Comparison of ENCODE assay signal across 8 cellular contexts in the genomic region with DNA sequence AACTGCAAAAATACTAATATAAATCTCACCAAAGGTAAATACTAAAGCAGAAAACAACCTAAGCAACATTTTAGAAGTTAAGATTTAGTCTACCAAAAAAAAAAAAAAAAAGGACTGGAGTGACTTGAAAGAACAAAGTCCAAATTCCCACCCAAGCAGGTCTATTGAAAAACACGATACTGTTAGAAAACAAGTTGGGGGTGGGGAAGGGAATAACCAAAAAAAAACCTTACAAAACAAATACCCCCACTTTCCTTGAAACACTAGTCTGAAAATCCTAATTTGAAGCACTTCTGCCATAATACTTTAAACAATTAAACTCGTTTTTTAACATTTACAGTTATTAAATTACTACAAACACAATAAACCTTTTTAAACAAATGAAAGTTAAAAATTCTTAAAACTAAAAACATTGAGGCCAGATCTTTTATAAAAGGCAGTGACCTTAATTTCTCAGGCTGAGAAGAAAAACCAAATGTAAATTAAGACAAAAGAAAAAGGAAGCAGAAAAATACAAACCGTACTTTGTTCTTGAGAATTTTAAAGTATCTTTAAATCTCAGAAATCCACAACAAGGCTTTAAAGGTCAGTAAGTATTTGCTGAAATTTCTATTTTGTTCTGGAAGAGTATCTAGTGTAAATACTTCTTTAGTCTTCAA.
DNase-seq lines count a peak whose midpoint lies in the region; ATAC-seq and TF ChIP-seq lines count a peak whose summit lies in the region.

No MANE protein-coding gene starts in this region.

- no peaks in the 10 kb centered on the region for H3K9me3 Mint-ChIP-seq in activated naive CD8-positive, alpha-beta T cell treated with anti-CD3 and anti-CD28 coated beads, Interleukin-2, amount 10 ng/mL, durations not matched to agents 7 days and 5 days

- POLR2A ChIA-PET in activated naive CD8-positive, alpha-beta T cell treated with anti-CD3 and anti-CD28 coated beads, Interleukin-2, amount 10 ng/mL, durations not matched to agents 7 days and 5 days (lab: Charles Lee), result interaction anchor here (0.6 to 3.7 kb wide), 25 partner anchors 12 to 463 kb away, joined by 3 to 33 read pairs (median 5); a partner anchor contains a TSS

- no peak for TF ChIP-seq POLR2A in spleen (IDR thresholded peaks at IDR 0.05)

- peak; percentile 54 for DNase-seq in CD1c-positive myeloid dendritic cell (ENCODE audit: extremely low spot score)
- no peak for DNase-seq in activated naive CD8-positive, alpha-beta T cell treated with anti-CD3 and anti-CD28 coated beads, Interleukin-2, amount 10 ng/mL, durations not matched to agents 7 days and 5 days
- no peak for DNase-seq in spleen
- no peak for DNase-seq in GM10266 (ENCODE audit: extremely low spot score)
- DNase-seq in SHP77 (lab: John Stamatoyannopoulos, UW), result no peak

- H3K4me3 ChIP-seq in HUES64 (ENCODE audit: low read length) (peak overlapping the region; percentile 71), iPS-20b (ENCODE audit: low read length) (peak overlapping the region; percentile 89), spleen (peak overlapping the region; percentile 41 to 73 (median 51))

- H3K27ac ChIP-seq in HUES64 (ENCODE audit: low read depth, low read length) (peak overlapping the region; percentile 94), iPS-20b (ENCODE audit: low read length) (peak overlapping the region; percentile 85), spleen (peak overlapping the region; percentile 93 to 98 (median 97))

- 0% methylated on average over 1 of the region's 3 CpGs for WGBS in HUES64
- 0 to 3% (median 1%) methylated on average over 3 of the region's 3 CpGs for WGBS in spleen, 5 donors

- TF ChIP-seq CTCF in spleen (IDR thresholded peaks at IDR 0.05 in 8 of 11, conservative IDR thresholded peaks at IDR 0.05 in 3 of 11) (no peak), GM10266 (IDR thresholded peaks at IDR 0.05; ENCODE audit: control insufficient read depth, insufficient read depth, low read depth, missing control alignments) (no peak)

- H3K36me3 ChIP-seq in HUES64 (ENCODE audit: insufficient read depth, low read length) (peaks cover 10% of the 10 kb centered on the region), iPS-20b (ENCODE audit: insufficient read depth, low read depth, low read length) (0 out of 2 replicates have a peak, but pooled peaks cover 2% of the 10 kb centered on the region), spleen (no peaks in the 10 kb centered on the region)

- H3K4me1 ChIP-seq in HUES64 (ENCODE audit: insufficient read depth, low read length) (peaks cover 20% of the 10 kb centered on the region), iPS-20b (ENCODE audit: insufficient read depth, low read length) (peaks cover 1% of the 10 kb centered on the region; the same call in 1 of the 2 replicates), spleen (peaks cover 14 to 62% (median 35%) of the 10 kb centered on the region in 6 donors)

- peak overlapping the region; percentile 98 for H3K27ac Mint-ChIP-seq in activated naive CD8-positive, alpha-beta T cell treated with anti-CD3 and anti-CD28 coated beads, Interleukin-2, amount 10 ng/mL, durations not matched to agents 7 days and 5 days

- H3K4me3 Mint-ChIP-seq in activated naive CD8-positive, alpha-beta T cell treated with anti-CD3 and anti-CD28 coated beads, Interleukin-2, amount 10 ng/mL, durations not matched to agents 7 days and 5 days, result peak overlapping the region; percentile 96

- no peaks in the 10 kb centered on the region for H3K27me3 ChIP-seq in HUES64 (ENCODE audit: insufficient read depth, low read length)
- no peaks in the 10 kb centered on the region for H3K27me3 ChIP-seq in iPS-20b (ENCODE audit: insufficient read depth, low read length)
- no peaks in the 10 kb centered on the region for H3K27me3 ChIP-seq in spleen (replicated peaks in 1 of 7)

- intact Hi-C loops in spleen (cut with DNase I; ENCODE audit: low total_unique reads), result no loop called here

- H3K36me3 Mint-ChIP-seq in activated naive CD8-positive, alpha-beta T cell treated with anti-CD3 and anti-CD28 coated beads, Interleukin-2, amount 10 ng/mL, durations not matched to agents 7 days and 5 days, result peaks cover 5% of the 10 kb centered on the region

- ATAC-seq in activated naive CD8-positive, alpha-beta T cell treated with anti-CD3 and anti-CD28 coated beads, Interleukin-2, amount 10 ng/mL, durations not matched to agents 7 days and 5 days (ENCODE audit: low read depth), result no peak
- no peak for ATAC-seq in HG03095 (IDR thresholded peaks at IDR 0.05; ENCODE audit: unreplicated experiment)

- H3K9me3 ChIP-seq in HUES64 (ENCODE audit: insufficient read depth, low read depth, low read length), result no peaks in the 10 kb centered on the region
- no peaks in the 10 kb centered on the region for H3K9me3 ChIP-seq in iPS-20b (ENCODE audit: insufficient read depth, low read depth, low read length)
- no peaks in the 10 kb centered on the region for H3K9me3 ChIP-seq in spleen

- H3K4me1 Mint-ChIP-seq in activated naive CD8-positive, alpha-beta T cell treated with anti-CD3 and anti-CD28 coated beads, Interleukin-2, amount 10 ng/mL, durations not matched to agents 7 days and 5 days, result peaks cover 8% of the 10 kb centered on the region

- H3K9ac ChIP-seq in HUES64 (ENCODE audit: low read depth, low read length) (peak overlapping the region; percentile 97), iPS-20b (ENCODE audit: low read depth, low read length) (peak overlapping the region; percentile 100)

- no peaks in the 10 kb centered on the region for H3K27me3 Mint-ChIP-seq in activated naive CD8-positive, alpha-beta T cell treated with anti-CD3 and anti-CD28 coated beads, Interleukin-2, amount 10 ng/mL, durations not matched to agents 7 days and 5 days
